ENCODE assay signal across 13 cellular contexts in the genomic region with DNA sequence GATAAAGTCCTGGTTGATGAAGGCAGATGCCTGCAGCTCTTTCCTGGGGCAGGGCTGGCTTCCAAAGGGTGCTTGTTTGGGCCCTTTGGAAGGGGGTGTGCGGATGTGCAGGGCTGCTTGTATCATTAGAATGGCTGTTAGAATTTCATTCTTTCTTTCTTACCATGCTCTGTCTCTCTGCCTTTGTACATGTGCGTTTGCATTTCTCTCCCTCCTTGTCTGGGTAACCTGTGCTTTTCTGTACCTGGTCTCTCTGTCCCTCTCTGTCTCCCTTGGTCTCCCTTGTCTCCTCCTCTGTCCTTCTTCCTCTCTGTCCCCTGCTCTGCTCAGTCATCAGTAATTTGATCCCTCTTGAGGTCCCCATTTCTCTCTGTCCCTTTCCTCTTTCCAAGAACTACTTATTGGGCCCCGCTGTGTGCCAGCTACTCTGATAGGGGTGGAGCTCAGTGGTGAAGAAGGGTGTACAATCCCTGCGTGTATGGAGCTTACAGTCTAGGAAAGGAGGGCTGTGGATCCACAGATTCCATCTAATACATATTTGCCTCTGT.
"Had no signal": no experiment of that assay in that cellular context is flagged by ENCODE, and none has a peak within 500 bp of the region (broad histone marks: within the 10 kb centered on the region; RNA-seq: fewer than 3 reads in every experiment).

No MANE protein-coding gene starts in this region.

- H3K27ac ChIP-seq: cardiac muscle cell, colonic mucosa, heart left ventricle, left lung, right atrium auricular region, thyroid gland had no signal

- H3K4me3 Mint-ChIP-seq: activated CD8-positive, alpha-beta T cell treated with anti-CD3 and anti-CD28 coated beads, Interleukin-2, amount 10 ng/mL, durations not matched to agents 7 days and 5 days; activated naive CD4-positive, alpha-beta T cell treated with anti-CD3 and anti-CD28 coated beads for 36 hours; neural crest cell had no signal

- H3K36me3 ChIP-seq: cardiac muscle cell, colonic mucosa, heart left ventricle, left lung, right atrium auricular region, thyroid gland had no signal

- H3K4me1 ChIP-seq: colonic mucosa, right atrium auricular region, thyroid gland had no signal

- ATAC-seq: activated CD8-positive, alpha-beta T cell treated with anti-CD3 and anti-CD28 coated beads, Interleukin-2, amount 10 ng/mL, durations not matched to agents 7 days and 5 days; heart left ventricle; left lung had no signal

- H3K27ac Mint-ChIP-seq: activated CD8-positive, alpha-beta T cell treated with anti-CD3 and anti-CD28 coated beads, Interleukin-2, amount 10 ng/mL, durations not matched to agents 7 days and 5 days; activated naive CD4-positive, alpha-beta T cell treated with anti-CD3 and anti-CD28 coated beads for 36 hours had no signal

- H3K4me3 ChIP-seq: cardiac muscle cell, colonic mucosa, heart left ventricle, left lung, right atrium auricular region, thyroid gland had no signal

- H3K27me3 ChIP-seq: cardiac muscle cell, colonic mucosa, heart left ventricle, left lung, right atrium auricular region, thyroid gland had no signal

- H3K9me3 Mint-ChIP-seq: activated naive CD4-positive, alpha-beta T cell treated with anti-CD3 and anti-CD28 coated beads for 36 hours had no signal

- DNase-seq: activated CD4-positive, alpha-beta T cell treated with anti-CD3 and anti-CD28 coated beads for 4 hours; activated CD8-positive, alpha-beta T cell treated with anti-CD3 and anti-CD28 coated beads, Interleukin-2, amount 10 ng/mL, durations not matched to agents 7 days and 5 days; activated naive CD4-positive, alpha-beta T cell treated with anti-CD3 and anti-CD28 coated beads for 36 hours; colonic mucosa; effector CD4-positive, alpha-beta T cell; heart left ventricle; islet precursor cell; left lung; small intestine; thyroid gland had no signal

- H3K9me3 ChIP-seq: colonic mucosa, left lung, right atrium auricular region, thyroid gland had no signal

- H3K4me1 Mint-ChIP-seq: neural crest cell had no signal
